ENCODE assay signal across 8 cellular contexts in the genomic region with DNA sequence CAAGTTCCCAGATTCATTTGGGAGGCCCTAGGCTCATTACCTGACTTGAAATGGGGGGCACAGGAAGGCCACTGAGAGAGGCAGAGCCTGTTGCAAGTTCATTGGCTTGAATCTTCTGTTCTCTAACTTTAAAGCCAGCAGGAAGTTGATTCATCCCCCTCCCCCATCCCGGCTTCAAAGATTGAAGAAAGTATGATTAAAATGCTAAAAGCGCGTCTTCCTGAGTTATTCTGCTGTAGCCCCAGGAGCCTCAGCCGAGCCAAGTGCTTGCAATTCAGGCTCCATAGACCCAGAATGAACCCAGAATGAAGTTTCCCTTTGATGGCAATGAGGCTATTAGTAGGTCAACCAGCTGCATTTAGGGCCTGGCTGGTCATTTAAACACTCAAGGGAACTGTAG. TPM values are rescaled to one million over a fixed set of nuclear protein-coding genes. Genes with fewer than 3 reads are reported as not detected.
DNase-seq lines count a peak whose midpoint lies in the region; ATAC-seq and TF ChIP-seq lines count a peak whose summit lies in the region.

No MANE protein-coding gene starts in this region.

- H3K27ac ChIP-seq in adrenal gland (peak overlapping the region in 2 of 5 donors; percentile 49 to 64), aorta (ENCODE audit: low read depth in 1 of 2, low read length in 2 of 2) (peak overlapping the region in 1 of 2 donors; percentile 86)

- H3K36me3 ChIP-seq in MG63 = no peaks in the 10 kb centered on the region
- no peaks in the 10 kb centered on the region for H3K36me3 ChIP-seq in adrenal gland (replicated peaks in 1 of 2)
- H3K36me3 ChIP-seq in aorta (ENCODE audit: control insufficient read depth in 1 of 2, insufficient read depth in 2 of 2, low read length in 1 of 2) = no peaks in the 10 kb centered on the region

- no peak overlapping the region for H3K4me3 ChIP-seq in MG63
- H3K4me3 ChIP-seq in adrenal gland = no peak overlapping the region
- no peak overlapping the region for H3K4me3 ChIP-seq in aorta (ENCODE audit: low read length in 2 of 2)

- intact Hi-C loops in adrenal gland (cut with DNase I) (no loop called here), aorta (cut with DNase I) (no loop called here)

- H3K27me3 ChIP-seq in MG63 (no peaks in the 10 kb centered on the region), adrenal gland (no peaks in the 10 kb centered on the region), aorta (ENCODE audit: control insufficient read depth in 1 of 2, insufficient read depth in 2 of 2, low read length in 1 of 2) (peaks cover 0 to 3% of the 10 kb centered on the region in 2 donors)

- DNase-seq in A172 (ENCODE audit: low spot score) (peak; percentile 35), MG63 (peak; percentile 28), adrenal gland (peak; percentile 18 to 66 (median 31)), left lobe of liver (ENCODE audit: low spot score) (no peak), aorta (peak in 1 of 2 donors; percentile 50), NCI-H446 (lab: John Stamatoyannopoulos, UW) (no peak), D341Med (ENCODE audit: low spot score) (no peak)

- H3K9me3 ChIP-seq in MG63 = no peaks in the 10 kb centered on the region
- H3K9me3 ChIP-seq in adrenal gland (replicated peaks in 1 of 3) = no peaks in the 10 kb centered on the region
- no peaks in the 10 kb centered on the region for H3K9me3 ChIP-seq in aorta (ENCODE audit: control insufficient read depth, low read length)

- 44 to 61% (median 53%) methylated on average over 4 of the region's 4 CpGs for WGBS in adrenal gland, 4 donors
- WGBS in aorta, 2 donors = 5 to 23% methylated on average over 4 of the region's 4 CpGs

- TF ChIP-seq POLR2A in adrenal gland (IDR thresholded peaks at IDR 0.05) = no peak

- peak; percentile 14 for ATAC-seq in left lobe of liver
- peak; percentile 67 for ATAC-seq in aorta (ENCODE audit: low FRiP score)
- ATAC-seq in HG03460 (IDR thresholded peaks at IDR 0.05; ENCODE audit: unreplicated experiment) = no peak

- H3K4me1 ChIP-seq in adrenal gland (replicated peaks in 1 of 2) (peaks cover 0 to 4% of the 10 kb centered on the region in 2 donors), aorta (ENCODE audit: control insufficient read depth in 1 of 2, insufficient read depth in 2 of 2, low read length in 2 of 2) (no peaks in the 10 kb centered on the region)

- TF ChIP-seq CTCF in adrenal gland (IDR thresholded peaks at IDR 0.05) = no peak

RNA-seq across cellular contexts. Expression of a gene that starts 14.7 kb away (rescaled TPM):
- total RNA-seq in A172 (2014; rRNA removed; shearing (Covaris generic)) = 3.0 and 6.4 TPM in 2 replicates
- 2.4 and 5.1 TPM in 2 replicates for total RNA-seq in MG63 (2014; rRNA removed; shearing (Covaris generic); ENCODE audit: low replicate concordance)
- total RNA-seq in adrenal gland (10 to 100 TPM in 4 of 8 donors, 1 to 10 TPM in 4; 4.1 to 24.1 (median 10.2) TPM), left lobe of liver (6.6 TPM), aorta (1 to 10 TPM; 5.2 to 8.5 TPM)
- polyA plus RNA-seq in adrenal gland (1 to 10 TPM; 1.8 to 2.8 (median 2.2) TPM), aorta (1 to 10 TPM; 1.0 to 9.4 TPM)

RNA-seq across cellular contexts. Expression of a gene that starts 43.0 kb away (rescaled TPM):
- 2.0 and 4.9 TPM in 2 replicates for total RNA-seq in A172 (2014; rRNA removed; shearing (Covaris generic))
- total RNA-seq in MG63 (2014; rRNA removed; shearing (Covaris generic); ENCODE audit: low replicate concordance) = 5.5 and 6.4 TPM in 2 replicates
- 10 to 100 TPM in 1 of 8 donors, 1 to 10 TPM in 7; 2.1 to 16.3 (median 4.6) TPM for total RNA-seq in adrenal gland
- 1 to 10 TPM in 2 of 3 donors, under 1 TPM in 1; 0.71 to 3.6 (median 1.9) TPM for polyA plus RNA-seq in adrenal gland
- 1.8 TPM for total RNA-seq in left lobe of liver
- 1 to 10 TPM; 5.1 to 7.9 TPM for total RNA-seq in aorta
- polyA plus RNA-seq in aorta = 1 to 10 TPM; 1.5 to 2.4 TPM

Comparison
In these comparisons a context has a peak if more than half of its experiments do, and no peak if none do; other contexts are left out.
1. DNase-seq: peak in A172 (single experiment), MG63 (single experiment) and adrenal gland (7 of 7); none in left lobe of liver (single experiment), NCI-H446 (0 of 2) and D341Med (single experiment).